In the genomic region with DNA sequence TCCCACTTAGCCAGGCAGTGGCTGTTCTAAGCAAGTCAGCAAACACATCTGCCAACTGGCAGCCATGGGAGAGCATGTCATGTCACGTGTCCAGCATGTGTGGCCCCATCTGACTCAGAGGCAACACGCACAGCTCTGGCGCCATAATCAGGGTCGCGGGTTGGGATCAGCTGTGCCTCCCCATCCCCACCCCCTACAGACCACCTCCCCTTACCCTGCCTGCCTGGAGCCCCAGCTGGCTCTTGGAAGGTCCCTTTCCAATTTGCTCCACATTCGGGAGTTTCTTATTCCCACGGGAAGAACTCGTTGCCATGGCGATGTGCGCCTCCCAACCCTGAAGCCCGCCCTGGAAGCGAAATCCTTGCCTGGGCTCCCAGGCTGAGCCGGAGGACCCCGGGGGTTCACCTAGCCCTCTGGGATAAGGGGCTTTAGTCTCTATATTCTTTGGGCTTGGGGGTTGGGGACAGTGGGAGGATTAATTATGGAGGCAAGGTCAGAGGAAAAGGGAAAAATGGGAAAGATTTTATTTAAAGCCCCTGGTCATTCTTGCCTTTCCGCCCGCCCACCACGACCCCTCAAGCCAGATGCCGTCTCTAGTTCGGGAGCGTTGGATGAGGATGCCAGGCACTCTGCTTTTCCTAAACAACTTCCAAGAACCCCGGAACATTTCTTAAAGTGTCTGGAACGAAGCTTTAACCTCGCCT, we compare ENCODE assay signal across 8 cellular contexts.
A peak's percentile ranks its signal among the peaks of the same experiment; 100 is the strongest.
DNase-seq lines count a peak whose midpoint lies in the region; ATAC-seq and TF ChIP-seq lines count a peak whose summit lies in the region.

No MANE protein-coding gene starts in this region.

- intact Hi-C loops in natural killer cell (cut with micrococcal nuclease): no loop called here

- peak overlapping the region; percentile 76 for H3K4me3 ChIP-seq in fibroblast of villous mesenchyme (ENCODE audit: low read depth, low read length)

- TF ChIP-seq CTCF in C4-2B (conservative IDR thresholded peaks at IDR 0.05) (no peak), HFFc6 (IDR thresholded peaks at IDR 0.05) (no peak), WTC11 (IDR thresholded peaks at IDR 0.05) (no peak), fibroblast of villous mesenchyme (IDR thresholded peaks at IDR 0.05; ENCODE audit: insufficient read depth, low read depth, low read length) (no peak), natural killer cell (IDR thresholded peaks at IDR 0.05) (no peak)

- no peaks in the 10 kb centered on the region for H3K9me3 Mint-ChIP-seq in HFFc6
- H3K9me3 Mint-ChIP-seq in WTC11: peaks cover 8% of the 10 kb centered on the region
- H3K9me3 Mint-ChIP-seq in natural killer cell: no peaks in the 10 kb centered on the region

- H3K4me3 Mint-ChIP-seq in HFFc6: peak overlapping the region; percentile 86
- H3K4me3 Mint-ChIP-seq in WTC11: peak overlapping the region; percentile 77
- peak overlapping the region; percentile 55 for H3K4me3 Mint-ChIP-seq in natural killer cell

- no peaks in the 10 kb centered on the region for H3K36me3 Mint-ChIP-seq in HFFc6 (ENCODE audit: low read depth)
- H3K36me3 Mint-ChIP-seq in WTC11: no peaks in the 10 kb centered on the region
- H3K36me3 Mint-ChIP-seq in natural killer cell: no peaks in the 10 kb centered on the region

- H3K27ac Mint-ChIP-seq in HFFc6: peak overlapping the region; percentile 85
- H3K27ac Mint-ChIP-seq in WTC11: no peak overlapping the region
- no peak overlapping the region for H3K27ac Mint-ChIP-seq in natural killer cell

- peak overlapping the region; percentile 52 for H3K27ac ChIP-seq in C4-2B

- H3K4me1 Mint-ChIP-seq in HFFc6 (ENCODE audit: low read depth): peaks cover 24% of the 10 kb centered on the region
- peaks cover 9% of the 10 kb centered on the region for H3K4me1 Mint-ChIP-seq in WTC11
- H3K4me1 Mint-ChIP-seq in natural killer cell: peaks cover 5% of the 10 kb centered on the region in 2 donors

- H3K27me3 Mint-ChIP-seq in HFFc6 (ENCODE audit: insufficient read depth) (peaks cover 8% of the 10 kb centered on the region), WTC11 (ENCODE audit: low read depth) (peaks cover 11% of the 10 kb centered on the region), natural killer cell (ENCODE audit: low read depth in 2 of 2) (peaks cover 0 to 2% of the 10 kb centered on the region in 2 donors)

- CTCF ChIA-PET in WTC11 (lab: Charles Lee): interaction anchor here (0.9 to 1.9 kb wide), 3 partner anchors 18 to 112 kb away, joined by 3 to 16 read pairs (median 3); no protein-coding TSS in a partner anchor

- POLR2A ChIA-PET in WTC11 (lab: Charles Lee): no interaction called here

- ATAC-seq in WTC11 (peak; percentile 14), natural killer cell (no peak), HG03460 (IDR thresholded peaks at IDR 0.05; ENCODE audit: unreplicated experiment) (no peak), GM18861 (IDR thresholded peaks at IDR 0.05; ENCODE audit: unreplicated experiment) (no peak), GM18907 (IDR thresholded peaks at IDR 0.05; ENCODE audit: unreplicated experiment) (no peak)

- DNase-seq in HFFc6: peak; percentile 68
- DNase-seq in WTC11 (ENCODE audit: low spot score): peak; percentile 61
- DNase-seq in fibroblast of villous mesenchyme (ENCODE audit: low read depth): peak; percentile 69
- DNase-seq in natural killer cell: no peak

TF ChIP-seq in WTC11, 78 proteins besides CTCF, POLR2A, EP300 and RAD21 (continues in another document):
- TF ChIP-seq, protein P1, sequence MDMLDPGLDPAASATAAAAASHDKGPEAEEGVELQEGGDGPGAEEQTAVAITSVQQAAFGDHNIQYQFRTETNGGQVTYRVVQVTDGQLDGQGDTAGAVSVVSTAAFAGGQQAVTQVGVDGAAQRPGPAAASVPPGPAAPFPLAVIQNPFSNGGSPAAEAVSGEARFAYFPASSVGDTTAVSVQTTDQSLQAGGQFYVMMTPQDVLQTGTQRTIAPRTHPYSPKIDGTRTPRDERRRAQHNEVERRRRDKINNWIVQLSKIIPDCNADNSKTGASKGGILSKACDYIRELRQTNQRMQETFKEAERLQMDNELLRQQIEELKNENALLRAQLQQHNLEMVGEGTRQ (CRISPR knock-in tag; IDR thresholded peaks at IDR 0.05): peak; percentile 63
- TF ChIP-seq, protein P2, sequence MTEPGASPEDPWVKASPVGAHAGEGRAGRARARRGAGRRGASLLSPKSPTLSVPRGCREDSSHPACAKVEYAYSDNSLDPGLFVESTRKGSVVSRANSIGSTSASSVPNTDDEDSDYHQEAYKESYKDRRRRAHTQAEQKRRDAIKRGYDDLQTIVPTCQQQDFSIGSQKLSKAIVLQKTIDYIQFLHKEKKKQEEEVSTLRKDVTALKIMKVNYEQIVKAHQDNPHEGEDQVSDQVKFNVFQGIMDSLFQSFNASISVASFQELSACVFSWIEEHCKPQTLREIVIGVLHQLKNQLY (CRISPR knock-in tag; IDR thresholded peaks at IDR 0.05): no peak
- TF ChIP-seq, protein P3, sequence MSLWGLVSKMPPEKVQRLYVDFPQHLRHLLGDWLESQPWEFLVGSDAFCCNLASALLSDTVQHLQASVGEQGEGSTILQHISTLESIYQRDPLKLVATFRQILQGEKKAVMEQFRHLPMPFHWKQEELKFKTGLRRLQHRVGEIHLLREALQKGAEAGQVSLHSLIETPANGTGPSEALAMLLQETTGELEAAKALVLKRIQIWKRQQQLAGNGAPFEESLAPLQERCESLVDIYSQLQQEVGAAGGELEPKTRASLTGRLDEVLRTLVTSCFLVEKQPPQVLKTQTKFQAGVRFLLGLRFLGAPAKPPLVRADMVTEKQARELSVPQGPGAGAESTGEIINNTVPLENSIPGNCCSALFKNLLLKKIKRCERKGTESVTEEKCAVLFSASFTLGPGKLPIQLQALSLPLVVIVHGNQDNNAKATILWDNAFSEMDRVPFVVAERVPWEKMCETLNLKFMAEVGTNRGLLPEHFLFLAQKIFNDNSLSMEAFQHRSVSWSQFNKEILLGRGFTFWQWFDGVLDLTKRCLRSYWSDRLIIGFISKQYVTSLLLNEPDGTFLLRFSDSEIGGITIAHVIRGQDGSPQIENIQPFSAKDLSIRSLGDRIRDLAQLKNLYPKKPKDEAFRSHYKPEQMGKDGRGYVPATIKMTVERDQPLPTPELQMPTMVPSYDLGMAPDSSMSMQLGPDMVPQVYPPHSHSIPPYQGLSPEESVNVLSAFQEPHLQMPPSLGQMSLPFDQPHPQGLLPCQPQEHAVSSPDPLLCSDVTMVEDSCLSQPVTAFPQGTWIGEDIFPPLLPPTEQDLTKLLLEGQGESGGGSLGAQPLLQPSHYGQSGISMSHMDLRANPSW (CRISPR knock-in tag; conservative IDR thresholded peaks at IDR 0.05; ENCODE audit: low read depth): no peak
- TF ChIP-seq MYBL2 (CRISPR knock-in tag; IDR thresholded peaks at IDR 0.05) (no peak), RELA (CRISPR knock-in tag; IDR thresholded peaks at IDR 0.05; ENCODE audit: borderline replicate concordance) (no peak), ZNF396 (CRISPR knock-in tag; IDR thresholded peaks at IDR 0.05; ENCODE audit: borderline replicate concordance) (no peak), ESRRA (CRISPR knock-in tag; IDR thresholded peaks at IDR 0.05; ENCODE audit: borderline replicate concordance) (no peak)
- TF ChIP-seq, protein P4, sequence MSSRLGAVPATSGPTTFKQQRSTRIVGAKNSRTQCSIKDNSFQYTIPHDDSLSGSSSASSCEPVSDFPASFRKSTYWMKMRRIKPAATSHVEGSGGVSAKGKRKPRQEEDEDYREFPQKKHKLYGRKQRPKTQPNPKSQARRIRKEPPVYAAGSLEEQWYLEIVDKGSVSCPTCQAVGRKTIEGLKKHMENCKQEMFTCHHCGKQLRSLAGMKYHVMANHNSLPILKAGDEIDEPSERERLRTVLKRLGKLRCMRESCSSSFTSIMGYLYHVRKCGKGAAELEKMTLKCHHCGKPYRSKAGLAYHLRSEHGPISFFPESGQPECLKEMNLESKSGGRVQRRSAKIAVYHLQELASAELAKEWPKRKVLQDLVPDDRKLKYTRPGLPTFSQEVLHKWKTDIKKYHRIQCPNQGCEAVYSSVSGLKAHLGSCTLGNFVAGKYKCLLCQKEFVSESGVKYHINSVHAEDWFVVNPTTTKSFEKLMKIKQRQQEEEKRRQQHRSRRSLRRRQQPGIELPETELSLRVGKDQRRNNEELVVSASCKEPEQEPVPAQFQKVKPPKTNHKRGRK (CRISPR knock-in tag; IDR thresholded peaks at IDR 0.05; ENCODE audit: borderline replicate concordance): no peak
- TF ChIP-seq, protein P5, sequence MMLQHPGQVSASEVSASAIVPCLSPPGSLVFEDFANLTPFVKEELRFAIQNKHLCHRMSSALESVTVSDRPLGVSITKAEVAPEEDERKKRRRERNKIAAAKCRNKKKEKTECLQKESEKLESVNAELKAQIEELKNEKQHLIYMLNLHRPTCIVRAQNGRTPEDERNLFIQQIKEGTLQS (CRISPR knock-in tag; conservative IDR thresholded peaks at IDR 0.05): no peak
- TF ChIP-seq, protein P6, sequence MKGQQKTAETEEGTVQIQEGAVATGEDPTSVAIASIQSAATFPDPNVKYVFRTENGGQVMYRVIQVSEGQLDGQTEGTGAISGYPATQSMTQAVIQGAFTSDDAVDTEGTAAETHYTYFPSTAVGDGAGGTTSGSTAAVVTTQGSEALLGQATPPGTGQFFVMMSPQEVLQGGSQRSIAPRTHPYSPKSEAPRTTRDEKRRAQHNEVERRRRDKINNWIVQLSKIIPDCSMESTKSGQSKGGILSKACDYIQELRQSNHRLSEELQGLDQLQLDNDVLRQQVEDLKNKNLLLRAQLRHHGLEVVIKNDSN (CRISPR knock-in tag; IDR thresholded peaks at IDR 0.05): peak; percentile 61; the same call in 1 of the 2 replicates
- TF ChIP-seq, protein P7, sequence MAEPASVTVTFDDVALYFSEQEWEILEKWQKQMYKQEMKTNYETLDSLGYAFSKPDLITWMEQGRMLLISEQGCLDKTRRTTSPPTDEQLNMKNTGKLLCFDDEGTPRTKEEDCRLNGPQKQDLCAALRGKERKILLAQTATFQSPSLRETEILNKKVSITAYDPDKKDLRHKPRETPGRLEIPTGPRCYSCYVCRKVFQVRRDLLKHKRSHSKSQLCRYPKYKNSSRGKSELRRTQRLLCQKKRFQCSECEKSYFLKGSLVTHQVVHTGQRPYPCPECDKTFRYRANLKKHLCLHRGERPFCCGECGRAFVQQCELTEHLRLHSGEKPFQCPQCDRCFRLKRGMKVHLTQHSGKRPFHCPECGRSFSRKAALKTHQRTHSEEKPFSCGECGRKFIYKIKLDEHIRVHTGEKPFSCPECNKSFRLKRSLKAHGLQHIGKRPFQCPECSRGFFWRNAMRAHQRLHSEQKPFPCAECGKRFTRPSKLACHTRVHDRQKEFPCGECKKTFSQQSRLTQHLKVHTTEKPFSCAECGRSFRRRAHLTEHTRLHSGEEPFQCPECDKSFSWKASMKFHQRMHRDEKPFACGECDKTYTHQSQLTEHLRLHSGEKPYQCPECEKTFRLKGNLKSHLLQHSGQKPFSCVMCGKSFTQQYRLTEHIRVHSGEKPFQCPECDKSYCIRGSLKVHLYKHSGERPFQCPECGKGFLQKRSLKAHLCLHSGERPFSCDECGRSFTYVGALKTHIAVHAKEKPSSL (CRISPR knock-in tag; conservative IDR thresholded peaks at IDR 0.05): no peak
